ENCODE assay signal across 18 cellular contexts in genomic region chr5:77568082-77568481, GRCh38.
"Had no signal": no experiment of that assay in that cellular context is flagged by ENCODE, and none has a peak within 500 bp of the region (broad histone marks: within the 10 kb centered on the region; RNA-seq: fewer than 3 reads in every experiment).

No MANE protein-coding gene starts in this region.

- H3K27ac ChIP-seq: body of pancreas, tibial artery had no signal

- H3K4me1 ChIP-seq: tibial artery had no signal

- H3K4me3 ChIP-seq: body of pancreas, tibial artery had no signal

- ATAC-seq: activated T-cell treated with anti-CD3 and anti-CD28 coated beads, Interleukin-2, amount 50 U/mL, for 4 hours; body of pancreas; effector memory CD8-positive, alpha-beta T cell; stimulated activated naive CD8-positive, alpha-beta T cell treated with anti-CD3 and anti-CD28 coated beads, Interleukin-15, Interleukin-2, amounts not matched to agents 100 U/mL and 50 U/mL, for 24 hours had no signal

- H3K36me3 ChIP-seq: tibial artery had no signal

- H3K27me3 ChIP-seq: body of pancreas had no signal

- DNase-seq: activated CD4-positive, alpha-beta T cell treated with anti-CD3 and anti-CD28 coated beads, Interleukin-2, amount 10 ng/mL, durations not matched to agents 7 days and 5 days; activated CD4-positive, CD25-positive, alpha-beta regulatory T cell; activated CD8-positive, alpha-beta memory T cell treated with anti-CD3 and anti-CD28 coated beads, Interleukin-2, amount 50 U/mL, for 4 hours; activated naive CD4-positive, alpha-beta T cell treated with anti-CD3 and anti-CD28 coated beads for 36 hours; activated T-cell treated with anti-CD3 and anti-CD28 coated beads, Interleukin-2, amount 50 U/mL, for 4 hours; body of pancreas; caudate nucleus; effector memory CD8-positive, alpha-beta T cell; hippocampal formation; nephron progenitor cell; nucleus accumbens; posterior cingulate gyrus; retina; stimulated activated CD4-positive, alpha-beta T cell treated with anti-CD3 and anti-CD28 coated beads, Interleukin-2, amount 100 ng/mL, for 24 hours; stimulated activated naive CD8-positive, alpha-beta T cell treated with anti-CD3 and anti-CD28 coated beads, Interleukin-15, Interleukin-2, amounts not matched to agents 100 U/mL and 50 U/mL, for 24 hours; substantia nigra; T-helper 9 cell; tibial artery had no signal

- H3K9me3 ChIP-seq: body of pancreas, tibial artery had no signal
